In genomic region chr16:30622455-30623032, GRCh38 we compare ENCODE assay signal across 26 cellular contexts.
"Had no signal": no experiment of that assay in that cellular context is flagged by ENCODE, and none has a peak within 500 bp of the region (broad histone marks: within the 10 kb centered on the region; RNA-seq: fewer than 3 reads in every experiment).

No MANE protein-coding gene starts in this region.

- H3K36me3 ChIP-seq: cardiac muscle cell, heart left ventricle, left lung, lower lobe of right lung, ovary, sigmoid colon, tibial nerve, WERI-Rb-1 had no signal

- H3K27ac ChIP-seq: cardiac muscle cell, coronary artery, dorsolateral prefrontal cortex, heart left ventricle, left lung, lower lobe of right lung, ovary, sigmoid colon, tibial nerve, WERI-Rb-1 had no signal

- H3K9me3 ChIP-seq: heart left ventricle, left lung, lower lobe of right lung, ovary, sigmoid colon, tibial nerve had no signal

- ATAC-seq: activated CD4-positive, CD25-positive, alpha-beta regulatory T cell treated with anti-CD3 and anti-CD28 coated beads, Interleukin-2, amount 50 U/mL, for 24 hours; heart left ventricle; left lung; lower lobe of right lung; natural killer cell treated with Interleukin-12 subunit alpha and Interleukin-12 subunit beta and Interleukin-15 and Interleukin-18, amount 100 ng/mL, for 72 hours had no signal

- H3K27me3 ChIP-seq: dorsolateral prefrontal cortex, heart left ventricle, left lung, ovary, sigmoid colon, tibial nerve had no signal

- H3K4me3 ChIP-seq: cardiac muscle cell, coronary artery, dorsolateral prefrontal cortex, heart left ventricle, left lung, lower lobe of right lung, ovary, sigmoid colon, tibial nerve had no signal

- H3K4me1 ChIP-seq: left lung, lower lobe of right lung, sigmoid colon, tibial nerve had no signal

- DNase-seq: activated CD4-positive, alpha-beta T cell treated with anti-CD3 and anti-CD28 coated beads for 48 hours; activated CD4-positive, alpha-beta T cell treated with anti-CD3 and anti-CD28 coated beads, Interleukin-2, amount 50 U/mL, for 48 hours; activated CD8-positive, alpha-beta memory T cell treated with anti-CD3 and anti-CD28 coated beads for 24 hours; activated effector memory CD4-positive, alpha-beta T cell treated with Interleukin-2 at 50 U/mL for 16 hours; activated naive CD4-positive, alpha-beta T cell treated with Interleukin-2 at 50 U/mL for 16 hours; anterior cingulate cortex; cerebellar nuclear complex; dorsolateral prefrontal cortex; effector memory CD4-positive, alpha-beta T cell; erythroblast; heart left ventricle; hypothalamus; left lung; lower lobe of right lung; mesenchymal stem cell; ovary; retina; sigmoid colon; small intestine; stimulated activated naive CD4-positive, alpha-beta T cell; WERI-Rb-1 had no signal
